In genomic region chr1:62882161-62882560, GRCh38 we compare ENCODE assay signal across 1 cellular context.
TF ChIP-seq lines count a peak whose summit lies in the region.

No MANE protein-coding gene starts in this region.

TF ChIP-seq in GM23338, 12 proteins besides CTCF, POLR2A, EP300 and RAD21 (continued from another document):
- TF ChIP-seq ZNF462 (CRISPR knock-in tag; IDR thresholded peaks at IDR 0.05) (no peak), CREB1 (CRISPR knock-in tag; IDR thresholded peaks at IDR 0.05; ENCODE audit: low read depth) (no peak), ZNF114 (CRISPR knock-in tag; IDR thresholded peaks at IDR 0.05) (no peak)
TF ChIP-seq in GM23338: peak in this region for 0.
